In genomic region chr13:69999875-70000274, GRCh38 we compare ENCODE assay signal across 1 cellular context.
TF ChIP-seq lines count a peak whose summit lies in the region.

No MANE protein-coding gene starts in this region.

TF ChIP-seq in H1, 55 proteins besides CTCF, POLR2A, EP300 and RAD21 (continued from another document):
- no peak for TF ChIP-seq CHD7 (IDR thresholded peaks at IDR 0.05; ENCODE audit: insufficient replicate concordance, low read length)
- no peak for TF ChIP-seq RFX5 (IDR thresholded peaks at IDR 0.05; ENCODE audit: borderline replicate concordance, low read depth, low read length)
- TF ChIP-seq RXRA (IDR thresholded peaks at IDR 0.05; ENCODE audit: insufficient read depth, low read depth, low read length), result no peak
- TF ChIP-seq POU5F1 (IDR thresholded peaks at IDR 0.05; ENCODE audit: low read depth, low read length), result no peak
- no peak for TF ChIP-seq CBX8 (IDR thresholded peaks at IDR 0.05; ENCODE audit: borderline replicate concordance, low read depth, low read length)
- no peak for TF ChIP-seq TAF1 (IDR thresholded peaks at IDR 0.05; ENCODE audit: low read depth, low read length)
- TF ChIP-seq JUN (IDR thresholded peaks at IDR 0.05; ENCODE audit: low read depth, low read length), result no peak
TF ChIP-seq in H1: peak in this region for 0.
